Comparison of ENCODE assay signal across 19 cellular contexts in genomic region chr4:153747406-153747805, GRCh38. TPM values are rescaled to one million over a fixed set of nuclear protein-coding genes. Genes with fewer than 3 reads are reported as not detected.
"Had no signal": no experiment of that assay in that cellular context is flagged by ENCODE, and none has a peak within 500 bp of the region (broad histone marks: within the 10 kb centered on the region; RNA-seq: fewer than 3 reads in every experiment).

No MANE protein-coding gene starts in this region.

- H3K27me3 ChIP-seq: brain microvascular endothelial cell, foreskin keratinocyte had no signal

- H3K4me3 ChIP-seq: left ventricle myocardium inferior had no signal

- H3K9me3 ChIP-seq: left ventricle myocardium inferior had no signal

- H3K9me3 Mint-ChIP-seq: activated T-helper 17 cell treated with anti-CD3 and anti-CD28 coated beads, Interleukin-2, amount 50 U/mL, for 72 hours; effector memory CD8-positive, alpha-beta T cell; naive thymus-derived CD8-positive, alpha-beta T cell had no signal

- ATAC-seq: activated T-helper 17 cell treated with anti-CD3 and anti-CD28 coated beads, Interleukin-2, amount 50 U/mL, for 72 hours; effector memory CD8-positive, alpha-beta T cell; naive thymus-derived CD8-positive, alpha-beta T cell; right cardiac atrium; stimulated activated naive CD8-positive, alpha-beta T cell treated with anti-CD3 and anti-CD28 coated beads, Interleukin-15, Interleukin-2, amounts not matched to agents 100 U/mL and 50 U/mL, for 24 hours had no signal

- H3K36me3 ChIP-seq: brain microvascular endothelial cell, left ventricle myocardium inferior had no signal

- H3K4me1 ChIP-seq: left ventricle myocardium inferior had no signal

- H3K36me3 Mint-ChIP-seq: naive thymus-derived CD8-positive, alpha-beta T cell had no signal

- H3K27ac Mint-ChIP-seq: activated T-helper 17 cell treated with anti-CD3 and anti-CD28 coated beads, Interleukin-2, amount 50 U/mL, for 72 hours; effector memory CD8-positive, alpha-beta T cell; progenitor cell of endocrine pancreas had no signal

- H3K27ac ChIP-seq: brain microvascular endothelial cell, foreskin keratinocyte, left ventricle myocardium inferior had no signal

- DNase-seq: activated naive CD4-positive, alpha-beta T cell treated with Interleukin-2 at 50 U/mL for 16 hours; activated T-cell treated with anti-CD3 and anti-CD28 coated beads for 4 hours; anterior cingulate cortex; brain microvascular endothelial cell; dermis blood vessel endothelial cell; effector memory CD8-positive, alpha-beta T cell; foreskin keratinocyte; left ventricle myocardium inferior; mesenchymal stem cell; naive thymus-derived CD8-positive, alpha-beta T cell; nucleus accumbens; right cardiac atrium; small intestine; stimulated activated CD4-positive, alpha-beta T cell treated with anti-CD3 and anti-CD28 coated beads, Interleukin-4, amount 100 ng/mL, for 4 hours; stimulated activated CD8-positive, alpha-beta memory T cell treated with anti-CD3 and anti-CD28 coated beads, Interleukin-4, amount 100 ng/mL, for 48 hours; stimulated activated naive CD8-positive, alpha-beta T cell treated with anti-CD3 and anti-CD28 coated beads, Interleukin-15, Interleukin-2, amounts not matched to agents 100 U/mL and 50 U/mL, for 24 hours; trophoblast cell had no signal

- H3K4me3 Mint-ChIP-seq: activated T-helper 17 cell treated with anti-CD3 and anti-CD28 coated beads, Interleukin-2, amount 50 U/mL, for 72 hours; effector memory CD8-positive, alpha-beta T cell; naive thymus-derived CD8-positive, alpha-beta T cell had no signal

- H3K4me1 Mint-ChIP-seq: activated T-helper 17 cell treated with anti-CD3 and anti-CD28 coated beads, Interleukin-2, amount 50 U/mL, for 72 hours had no signal

RNA-seq across cellular contexts. Expression of gene RNF175, which starts 12.4 kb away (rescaled TPM):
- total RNA-seq: dermis blood vessel endothelial cell had no signal

RNA-seq across cellular contexts. Expression of gene SFRP2, which starts 41.5 kb away (rescaled TPM):
- total RNA-seq: activated T-helper 17 cell treated with anti-CD3 and anti-CD28 coated beads, Interleukin-2, amount 50 U/mL, for 72 hours; dermis blood vessel endothelial cell; foreskin keratinocyte; naive thymus-derived CD8-positive, alpha-beta T cell had no signal
- polyA plus RNA-seq: foreskin keratinocyte; naive thymus-derived CD8-positive, alpha-beta T cell had no signal
